ENCODE assay signal across 8 cellular contexts in genomic region chr13:54591540-54591939, GRCh38.
"Had no signal": no experiment of that assay in that cellular context is flagged by ENCODE, and none has a peak within 500 bp of the region (broad histone marks: within the 10 kb centered on the region; RNA-seq: fewer than 3 reads in every experiment).

No MANE protein-coding gene starts in this region.

- DNase-seq: GM23248, GOT3, H7, H9, HCEC 1CT, HFFc6 had no signal

- H3K4me3 ChIP-seq: GM23248, GM23338 had no signal

- H3K27ac Mint-ChIP-seq: GM23338, H9, HFFc6 had no signal

- ATAC-seq: GM23338, HCT116 had no signal

- H3K4me3 Mint-ChIP-seq: GM23338, H9, HFFc6 had no signal
